In the genomic region with DNA sequence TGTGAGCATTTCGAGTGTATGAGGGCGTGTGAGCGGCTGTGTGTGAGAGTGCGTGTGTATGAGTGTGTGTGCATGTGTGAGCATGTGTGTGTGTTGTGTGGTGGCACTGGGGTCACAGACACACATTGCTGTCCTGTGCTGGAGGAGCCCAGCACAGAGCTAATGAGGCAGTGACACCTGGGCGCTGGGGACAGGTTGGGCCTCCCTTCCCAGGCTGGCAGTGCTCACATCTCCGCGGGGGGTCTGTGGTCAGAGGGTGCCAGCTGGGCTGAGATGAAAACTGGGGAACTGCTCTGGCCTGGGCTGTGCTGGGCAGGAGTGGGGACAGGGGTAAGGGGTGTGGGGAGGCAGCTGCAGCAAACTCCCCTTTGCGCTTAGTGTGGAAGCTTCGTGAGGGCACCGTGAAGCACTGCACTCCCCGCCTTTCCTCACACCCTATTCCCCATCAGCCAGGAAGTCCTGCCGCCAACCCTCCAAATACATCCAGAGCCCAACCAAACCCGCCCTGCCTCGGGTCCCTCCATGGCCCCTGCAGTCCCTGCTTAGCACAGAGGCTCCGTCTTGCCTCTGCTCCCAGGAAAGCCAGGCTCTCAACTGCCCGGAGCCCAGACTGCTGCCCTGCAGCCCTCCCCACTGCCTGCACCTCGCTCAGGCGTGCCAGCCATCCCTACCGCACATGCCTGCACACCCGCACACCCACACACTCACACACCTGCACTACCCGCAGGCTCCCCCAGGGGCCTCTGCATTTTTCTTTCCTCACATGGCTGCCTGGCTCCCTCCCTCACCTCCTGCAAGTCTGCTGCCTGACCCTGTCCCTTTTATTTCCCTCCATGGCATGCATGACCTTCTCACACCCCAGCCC, we compare ENCODE assay signal across 10 cellular contexts.
DNase-seq lines count a peak whose midpoint lies in the region; ATAC-seq and TF ChIP-seq lines count a peak whose summit lies in the region.
"Had no signal": no experiment of that assay in that cellular context is flagged by ENCODE, and none has a peak within 500 bp of the region (broad histone marks: within the 10 kb centered on the region; RNA-seq: fewer than 3 reads in every experiment).

No MANE protein-coding gene starts in this region.

- no peaks in the 10 kb centered on the region for H4K20me1 ChIP-seq in smooth muscle cell (ENCODE audit: low read depth)

- no peak overlapping the region for H3K9ac ChIP-seq in smooth muscle cell (ENCODE audit: low read depth)

- peaks cover 13% of the 10 kb centered on the region for H3K27me3 Mint-ChIP-seq in activated CD8-positive, alpha-beta memory T cell treated with anti-CD3 and anti-CD28 coated beads, Interleukin-2, amount 10 ng/mL, durations not matched to agents 7 days and 5 days

- H3K9me3 Mint-ChIP-seq in activated CD8-positive, alpha-beta memory T cell treated with anti-CD3 and anti-CD28 coated beads, Interleukin-2, amount 10 ng/mL, durations not matched to agents 7 days and 5 days (ENCODE audit: low read depth) = no peaks in the 10 kb centered on the region

- no peak overlapping the region for H3K27ac Mint-ChIP-seq in activated CD8-positive, alpha-beta memory T cell treated with anti-CD3 and anti-CD28 coated beads, Interleukin-2, amount 10 ng/mL, durations not matched to agents 7 days and 5 days

- H3K4me2 ChIP-seq in smooth muscle cell = no peak overlapping the region

- no peaks in the 10 kb centered on the region for H3K4me1 ChIP-seq in smooth muscle cell (ENCODE audit: low read depth)

- H3F3A ChIP-seq in smooth muscle cell (ENCODE audit: low read depth) = no peaks in the 10 kb centered on the region

- 82% methylated on average over 21 of the region's 21 CpGs for WGBS in smooth muscle cell (ENCODE audit: low lambda C conversion rate)

- CTCF ChIA-PET in activated CD8-positive, alpha-beta memory T cell treated with anti-CD3 and anti-CD28 coated beads, Interleukin-2, amount 10 ng/mL, durations not matched to agents 7 days and 5 days (lab: Charles Lee) = interaction anchor here (0.9 to 1.1 kb wide), 2 partner anchors 10 to 19 kb away, joined by 3 to 4 read pairs; no protein-coding TSS in a partner anchor

- H3K4me3 ChIP-seq in epithelial cell of esophagus (ENCODE audit: low read length) (no peak overlapping the region), smooth muscle cell (no peak overlapping the region)
- H3K4me3 ChIP-seq: gastroesophageal sphincter had no signal

- DNase-seq in activated CD8-positive, alpha-beta memory T cell treated with anti-CD3 and anti-CD28 coated beads for 24 hours = peak; percentile 52
- no peak for DNase-seq in activated CD8-positive, alpha-beta memory T cell treated with anti-CD3 and anti-CD28 coated beads, Interleukin-2, amount 10 ng/mL, durations not matched to agents 7 days and 5 days
- peak; percentile 52 for DNase-seq in NAMALWA (ENCODE audit: low spot score)
- peak; percentile 16 for DNase-seq in epithelial cell of esophagus (ENCODE audit: low read depth)
- no peak for DNase-seq in smooth muscle cell (lab: John Stamatoyannopoulos, UW; ENCODE audit: unreplicated experiment)
- no peak for DNase-seq in stimulated activated CD4-positive, alpha-beta T cell treated with anti-CD3 and anti-CD28 coated beads, Interleukin-2, amount 100 ng/mL, for 24 hours
- DNase-seq in GF-D8 (lab: John Stamatoyannopoulos, UW) = no peak
- DNase-seq: NCI-H1048 had no signal

- TF ChIP-seq CTCF in epithelial cell of esophagus (IDR thresholded peaks at IDR 0.05; ENCODE audit: insufficient read depth, low read depth, low read length, missing control alignments) = peak; percentile 30
- TF ChIP-seq CTCF in smooth muscle cell (IDR thresholded peaks at IDR 0.05; ENCODE audit: borderline replicate concordance, insufficient read depth, poor library complexity, severe bottlenecking) = peak; percentile 14

- H3K4me3 Mint-ChIP-seq in activated CD8-positive, alpha-beta memory T cell treated with anti-CD3 and anti-CD28 coated beads, Interleukin-2, amount 10 ng/mL, durations not matched to agents 7 days and 5 days = no peak overlapping the region

- no peak overlapping the region for H3K27ac ChIP-seq in smooth muscle cell (ENCODE audit: low read depth)
- H3K27ac ChIP-seq: gastroesophageal sphincter had no signal

- no peak overlapping the region for H2AFZ ChIP-seq in smooth muscle cell (ENCODE audit: low read depth)

- H3K27me3 ChIP-seq in smooth muscle cell (ENCODE audit: low read depth) = peaks cover 27% of the 10 kb centered on the region
- H3K27me3 ChIP-seq: gastroesophageal sphincter had no signal

- H3K36me3 Mint-ChIP-seq in activated CD8-positive, alpha-beta memory T cell treated with anti-CD3 and anti-CD28 coated beads, Interleukin-2, amount 10 ng/mL, durations not matched to agents 7 days and 5 days = no peaks in the 10 kb centered on the region

- no peaks in the 10 kb centered on the region for H3K79me2 ChIP-seq in smooth muscle cell (ENCODE audit: low read depth)

- H3K9me3 ChIP-seq in smooth muscle cell (replicated peaks; ENCODE audit: low read depth) = no peaks in the 10 kb centered on the region
- H3K9me3 ChIP-seq: gastroesophageal sphincter had no signal

- ATAC-seq in activated CD8-positive, alpha-beta memory T cell treated with anti-CD3 and anti-CD28 coated beads, Interleukin-2, amount 10 ng/mL, durations not matched to agents 7 days and 5 days = no peak
- no peak for ATAC-seq in HG02870 (IDR thresholded peaks at IDR 0.05; ENCODE audit: unreplicated experiment)
- ATAC-seq: gastroesophageal sphincter had no signal

- H3K4me1 Mint-ChIP-seq in activated CD8-positive, alpha-beta memory T cell treated with anti-CD3 and anti-CD28 coated beads, Interleukin-2, amount 10 ng/mL, durations not matched to agents 7 days and 5 days = no peaks in the 10 kb centered on the region

- H3K36me3 ChIP-seq in smooth muscle cell (ENCODE audit: low read depth) = no peaks in the 10 kb centered on the region
- H3K36me3 ChIP-seq: gastroesophageal sphincter had no signal

Comparison
In these comparisons a context has a peak if more than half of its experiments do, and no peak if none do; other contexts are left out.
1. DNase-seq: peak in activated CD8-positive, alpha-beta memory T cell treated with anti-CD3 and anti-CD28 coated beads for 24 hours (single experiment), NAMALWA (single experiment) and epithelial cell of esophagus (single experiment); none in activated CD8-positive, alpha-beta memory T cell treated with anti-CD3 and anti-CD28 coated beads, Interleukin-2, amount 10 ng/mL, durations not matched to agents 7 days and 5 days (single experiment), smooth muscle cell (single experiment), stimulated activated CD4-positive, alpha-beta T cell treated with anti-CD3 and anti-CD28 coated beads, Interleukin-2, amount 100 ng/mL, for 24 hours (0 of 2) and GF-D8 (single experiment).